ENCODE assay signal across 8 cellular contexts in the genomic region with DNA sequence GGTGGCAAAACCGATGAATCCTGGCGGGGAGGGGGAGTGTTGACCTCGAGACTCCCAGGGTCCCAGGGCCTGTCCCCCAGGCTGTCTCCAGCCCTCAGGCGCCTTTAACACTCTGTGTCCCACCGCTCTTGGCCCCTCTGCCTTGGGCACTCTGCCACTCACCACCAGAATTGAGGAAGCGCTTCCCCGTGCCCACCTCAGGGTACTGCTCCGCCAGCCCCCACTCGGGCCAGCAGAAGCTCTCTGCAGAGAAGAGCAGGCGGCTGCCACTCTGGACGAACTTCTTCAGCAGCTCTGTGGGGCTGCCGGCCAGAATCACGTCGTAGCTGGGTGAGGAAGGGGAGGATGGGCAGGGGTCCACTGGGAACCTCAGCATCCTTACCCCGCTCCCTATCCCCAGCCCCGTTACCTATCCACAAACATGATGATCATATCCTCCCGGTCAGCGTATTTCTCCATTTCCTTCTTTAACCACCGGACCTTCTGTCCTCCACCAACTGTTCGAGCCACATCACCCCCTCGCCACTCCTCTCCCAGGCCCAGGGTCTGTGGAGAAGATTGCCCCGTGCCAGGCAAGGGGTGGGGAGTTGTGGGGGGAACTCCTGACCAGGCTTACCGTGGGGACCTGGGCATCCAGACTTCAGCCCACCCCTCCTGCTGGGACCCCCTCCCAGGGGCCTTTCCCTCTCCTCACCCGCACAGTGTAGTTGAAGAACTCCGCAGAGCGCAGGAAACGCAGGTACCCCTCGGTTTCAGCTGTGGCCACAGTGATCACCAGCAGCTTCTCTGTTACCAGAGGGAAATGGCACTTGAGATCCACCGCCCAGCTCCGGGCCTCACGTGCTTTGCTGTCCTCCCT. TPM values are rescaled to one million over a fixed set of nuclear protein-coding genes. Genes with fewer than 3 reads are reported as not detected.
DNase-seq lines count a peak whose midpoint lies in the region; TF ChIP-seq lines count a peak whose summit lies in the region.

No MANE protein-coding gene starts in this region.

- WGBS in ectodermal cell, 2 experiments = 68 to 71% methylated on average over 31 of the region's 31 CpGs

- peaks cover 41% of the 10 kb centered on the region for H3K4me1 Mint-ChIP-seq in nephron progenitor cell

- peaks cover 3% of the 10 kb centered on the region for H3K36me3 ChIP-seq in ectodermal cell (ENCODE audit: control insufficient read depth, insufficient read depth, low read length)

- peak overlapping the region; percentile 30 for H3K27ac Mint-ChIP-seq in nephron progenitor cell

- peak overlapping the region; percentile 69 for H3K4me3 ChIP-seq in ectodermal cell (ENCODE audit: insufficient read depth, low read depth, low read length)

- no peaks in the 10 kb centered on the region for H3K27me3 ChIP-seq in ectodermal cell (ENCODE audit: control insufficient read depth, insufficient read depth, low read length, poor library complexity, severe bottlenecking)

- H3K9me3 ChIP-seq in ectodermal cell (ENCODE audit: control insufficient read depth, low read length) = no peaks in the 10 kb centered on the region

- no peak for TF ChIP-seq CTCF in nephron progenitor cell (IDR thresholded peaks at IDR 0.05)

- peak overlapping the region; percentile 97 for H3K4me3 Mint-ChIP-seq in nephron progenitor cell

- H3K27me3 Mint-ChIP-seq in nephron progenitor cell (ENCODE audit: low read depth, poor library complexity) = peaks cover 3% of the 10 kb centered on the region

- no peaks in the 10 kb centered on the region for H3K9me3 Mint-ChIP-seq in nephron progenitor cell

- H3K4me1 ChIP-seq in ectodermal cell (ENCODE audit: control insufficient read depth, insufficient read depth, low read length) = peaks cover 14% of the 10 kb centered on the region

- H3K36me3 Mint-ChIP-seq in nephron progenitor cell (ENCODE audit: low read depth) = peaks cover 7% of the 10 kb centered on the region

- no peak overlapping the region for H3K27ac ChIP-seq in ectodermal cell (ENCODE audit: insufficient read depth, low read depth, low read length, poor library complexity, severe bottlenecking)

- DNase-seq in DMS53 treated with DMSO at 0.1 percent for 48 hours (lab: John Stamatoyannopoulos, UW; ENCODE audit: unreplicated experiment) (peak; percentile 14), NOMO-1 treated with DMSO at 0.1 percent for 48 hours (lab: John Stamatoyannopoulos, UW; ENCODE audit: unreplicated experiment) (peak; percentile 22), nephron progenitor cell (no peak), NAMALWA (ENCODE audit: low spot score) (no peak), cerebellar nuclear complex (lab: John Stamatoyannopoulos, UW) (no peak), NCI-H1417 (lab: John Stamatoyannopoulos, UW) (no peak)
- DNase-seq in stimulated activated CD4-positive, alpha-beta T cell treated with anti-CD3 and anti-CD28 coated beads, Interleukin-4, amount 100 ng/mL, for 1 hour = no peak

RNA-seq across cellular contexts. Expression of a gene that starts 1.2 kb away (rescaled TPM):
- 48.8 TPM for polyA plus RNA-seq in ectodermal cell (2013, experiment 1 of 4)
- 43.7 TPM for polyA plus RNA-seq in ectodermal cell (2013, experiment 2 of 4)
- 29.7 TPM for polyA plus RNA-seq in ectodermal cell (2013, experiment 3 of 4)
- polyA plus RNA-seq in ectodermal cell (2013, experiment 4 of 4) = 29.2 TPM

RNA-seq across cellular contexts. Expression of a gene that starts 1.7 kb away (rescaled TPM):
- polyA plus RNA-seq in ectodermal cell (2013, experiment 1 of 4) = 51.5 TPM
- polyA plus RNA-seq in ectodermal cell (2013, experiment 2 of 4) = 54.4 TPM
- 58.6 TPM for polyA plus RNA-seq in ectodermal cell (2013, experiment 3 of 4)
- polyA plus RNA-seq in ectodermal cell (2013, experiment 4 of 4) = 59.0 TPM

RNA-seq across cellular contexts. Expression of a gene that starts 15.4 kb away (rescaled TPM):
- polyA plus RNA-seq in ectodermal cell (2013, experiment 1 of 4) = not detected
- polyA plus RNA-seq in ectodermal cell (2013, experiment 2 of 4) = not detected
- polyA plus RNA-seq in ectodermal cell (2013, experiment 3 of 4) = not detected
- polyA plus RNA-seq in ectodermal cell (2013, experiment 4 of 4) = not detected

RNA-seq across cellular contexts. Expression of a gene that starts 21.4 kb away (rescaled TPM):
- polyA plus RNA-seq in ectodermal cell (2013, experiment 1 of 4) = 8.8 TPM
- polyA plus RNA-seq in ectodermal cell (2013, experiment 2 of 4) = 8.3 TPM
- polyA plus RNA-seq in ectodermal cell (2013, experiment 3 of 4) = 8.3 TPM
- 8.3 TPM for polyA plus RNA-seq in ectodermal cell (2013, experiment 4 of 4)

RNA-seq across cellular contexts. Expression of a gene that starts 28.7 kb away (rescaled TPM):
- polyA plus RNA-seq in ectodermal cell (2013, experiment 1 of 4) = 117 TPM
- polyA plus RNA-seq in ectodermal cell (2013, experiment 2 of 4) = 110 TPM
- 102 TPM for polyA plus RNA-seq in ectodermal cell (2013, experiment 3 of 4)
- 107 TPM for polyA plus RNA-seq in ectodermal cell (2013, experiment 4 of 4)

Comparison
In these comparisons a context has a peak if more than half of its experiments do, and no peak if none do; other contexts are left out.
1. DNase-seq: peak in DMS53 treated with DMSO at 0.1 percent for 48 hours (single experiment) and NOMO-1 treated with DMSO at 0.1 percent for 48 hours (single experiment); none in nephron progenitor cell (single experiment), NAMALWA (single experiment), stimulated activated CD4-positive, alpha-beta T cell treated with anti-CD3 and anti-CD28 coated beads, Interleukin-4, amount 100 ng/mL, for 1 hour (single experiment), cerebellar nuclear complex (0 of 2) and NCI-H1417 (0 of 3).